In the genomic region with DNA sequence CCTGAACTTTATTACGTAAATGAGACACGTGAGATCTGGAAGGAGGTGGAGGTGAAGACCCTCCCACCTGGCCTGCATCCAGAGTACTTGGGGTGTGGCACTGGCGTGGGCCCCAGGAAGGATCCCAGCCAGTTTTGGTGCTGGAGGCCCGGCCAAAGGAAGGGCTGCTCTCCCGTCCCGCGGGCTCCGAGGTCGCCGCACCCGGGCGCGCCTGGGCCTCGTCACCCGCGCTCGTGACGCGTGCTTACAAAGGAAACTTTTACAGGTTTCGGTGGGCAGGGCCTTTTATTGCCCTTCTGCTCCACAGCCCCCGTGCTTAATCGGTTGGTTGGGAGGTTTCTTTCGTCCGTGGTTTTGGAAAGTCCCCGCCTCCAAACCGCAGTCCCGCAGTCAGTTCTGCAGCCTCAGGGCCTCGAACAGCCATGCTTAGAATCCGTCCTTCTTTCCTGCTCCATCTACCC, we compare ENCODE assay signal across 8 cellular contexts.
A peak's percentile ranks its signal among the peaks of the same experiment; 100 is the strongest.
DNase-seq lines count a peak whose midpoint lies in the region; ATAC-seq and TF ChIP-seq lines count a peak whose summit lies in the region.

No MANE protein-coding gene starts in this region.

- ATAC-seq in GM19455 (IDR thresholded peaks at IDR 0.05; ENCODE audit: unreplicated experiment) (peak; percentile 64), HG03571 (IDR thresholded peaks at IDR 0.05; ENCODE audit: unreplicated experiment) (peak; percentile 50)

- H3K27me3 ChIP-seq in iPS-18a (ENCODE audit: control insufficient read depth, insufficient read depth, low read length): peaks cover 85% of the 10 kb centered on the region

- no peaks in the 10 kb centered on the region for H3K9me3 ChIP-seq in iPS-18a (ENCODE audit: control insufficient read depth, low read depth, low read length)

- no peaks in the 10 kb centered on the region for H3K36me3 ChIP-seq in iPS-18a (ENCODE audit: control insufficient read depth, low read depth, low read length)

- no peak overlapping the region for H3K27ac ChIP-seq in iPS-18a (ENCODE audit: low read length)

- H3K9ac ChIP-seq in iPS-18a (ENCODE audit: low read length): no peak overlapping the region

- DNase-seq in AG09309 (ENCODE audit: low read depth): no peak
- DNase-seq in activated effector memory CD4-positive, alpha-beta T cell treated with anti-CD3 and anti-CD28 coated beads, Interleukin-2, amount 50 U/mL, for 16 hours: peak; percentile 88
- peak; percentile 28 to 44 for DNase-seq in stimulated activated CD4-positive, alpha-beta T cell treated with anti-CD3 and anti-CD28 coated beads, Interleukin-1b, Interleukin-23, amount 100 ng/mL, for 4 hours (ENCODE audit: low read depth in 2 of 2)
- DNase-seq in pons (ENCODE audit: low spot score): no peak
- no peak for DNase-seq in hypothalamus (lab: John Stamatoyannopoulos, UW)

- H3K4me3 ChIP-seq in AG09309 (ENCODE audit: control insufficient read depth, low read depth, low read length) (peak overlapping the region; percentile 41), iPS-18a (ENCODE audit: low read length) (peak overlapping the region; percentile 54)

- H3K4me1 ChIP-seq in iPS-18a (ENCODE audit: control insufficient read depth, low read depth, low read length): peaks cover 18% of the 10 kb centered on the region

- no peak for TF ChIP-seq CTCF in AG09309 (IDR thresholded peaks at IDR 0.05; ENCODE audit: control insufficient read depth, insufficient read depth, low read depth, low read length, missing control alignments)

Comparison
In these comparisons a context has a peak if more than half of its experiments do, and no peak if none do; other contexts are left out.
1. DNase-seq: peak in activated effector memory CD4-positive, alpha-beta T cell treated with anti-CD3 and anti-CD28 coated beads, Interleukin-2, amount 50 U/mL, for 16 hours (single experiment) and stimulated activated CD4-positive, alpha-beta T cell treated with anti-CD3 and anti-CD28 coated beads, Interleukin-1b, Interleukin-23, amount 100 ng/mL, for 4 hours (2 of 2); none in AG09309 (single experiment), pons (single experiment) and hypothalamus (0 of 51).